Comparison of ENCODE assay signal across 18 cellular contexts in genomic region chr2:189409647-189410046, GRCh38. TPM values are rescaled to one million over a fixed set of nuclear protein-coding genes. Genes with fewer than 3 reads are reported as not detected.
DNase-seq lines count a peak whose midpoint lies in the region; ATAC-seq, FAIRE-seq and TF ChIP-seq lines count a peak whose summit lies in the region.
"Had no signal": no experiment of that assay in that cellular context is flagged by ENCODE, and none has a peak within 500 bp of the region (broad histone marks: within the 10 kb centered on the region; RNA-seq: fewer than 3 reads in every experiment).

No MANE protein-coding gene starts in this region.

- no peak for TF ChIP-seq CTCF in SK-N-SH (IDR thresholded peaks at IDR 0.05)
- no peak for TF ChIP-seq CTCF in endothelial cell of umbilical vein (IDR thresholded peaks at IDR 0.05; ENCODE audit: extremely low read depth in 1 of 2, insufficient read depth in 1 of 2, low read depth in 1 of 2, low read length in 2 of 2)
- no peak for TF ChIP-seq CTCF in gastroesophageal sphincter (IDR thresholded peaks at IDR 0.05)
- TF ChIP-seq CTCF in right atrium auricular region (IDR thresholded peaks at IDR 0.05): no peak

- peaks cover 49% of the 10 kb centered on the region for H3K4me1 ChIP-seq in GM23248 (ENCODE audit: insufficient read depth)
- H3K4me1 ChIP-seq in SK-N-SH (ENCODE audit: control insufficient read depth in 1 of 2, insufficient read depth in 2 of 2, low read depth in 1 of 2, low read length in 1 of 2): peaks cover 21 to 40% of the 10 kb centered on the region in 2 experiments; a peak in 3 of 4 replicates
- H3K4me1 ChIP-seq in endothelial cell of umbilical vein (ENCODE audit: control insufficient read depth, extremely low read depth, insufficient read depth, low read length): peaks cover 38% of the 10 kb centered on the region
- peaks cover 8 to 60% (median 23%) of the 10 kb centered on the region in 3 donors for H3K4me1 ChIP-seq in gastroesophageal sphincter
- peaks cover 0 to 5% of the 10 kb centered on the region in 2 donors for H3K4me1 ChIP-seq in right atrium auricular region

- no peak overlapping the region for H3K9ac ChIP-seq in GM23248
- peak overlapping the region; percentile 91; the same call in 1 of the 2 replicates for H3K9ac ChIP-seq in SK-N-SH
- no peak overlapping the region for H3K9ac ChIP-seq in endothelial cell of umbilical vein (replicated peaks; ENCODE audit: extremely low read depth, insufficient read depth, low read length)

- H3K9me3 ChIP-seq in GM23248 (ENCODE audit: low read depth): no peaks in the 10 kb centered on the region
- H3K9me3 ChIP-seq in SK-N-SH: no peaks in the 10 kb centered on the region
- H3K9me3 ChIP-seq in endothelial cell of umbilical vein (replicated peaks; ENCODE audit: control insufficient read depth, insufficient read depth, low read length): no peaks in the 10 kb centered on the region
- no peaks in the 10 kb centered on the region for H3K9me3 ChIP-seq in gastroesophageal sphincter
- H3K9me3 ChIP-seq in right atrium auricular region: no peaks in the 10 kb centered on the region
- H3K9me3 ChIP-seq: left lung, thoracic aorta had no signal

- CTCF ChIA-PET in SK-N-SH (lab: Yijun Ruan, JAX) (interaction anchor here (1.0 to 2.3 kb wide), 7 partner anchors 122 to 1910 kb away, joined by 3 to 17 read pairs (median 3); no protein-coding TSS in a partner anchor), endothelial cell of umbilical vein (lab: Charles Lee) (interaction anchor here (0.8 to 4.4 kb wide), 9 partner anchors 122 to 1828 kb away, joined by 3 to 38 read pairs (median 5); no protein-coding TSS in a partner anchor)

- no peak for ATAC-seq in gastroesophageal sphincter
- ATAC-seq: left lung had no signal

- TF ChIP-seq POLR2A in endothelial cell of umbilical vein (IDR thresholded peaks at IDR 0.05; ENCODE audit: low read depth, low read length) (no peak), gastroesophageal sphincter (IDR thresholded peaks at IDR 0.05) (no peak)

- H4K20me1 ChIP-seq in GM23248 (ENCODE audit: insufficient read depth) (no peaks in the 10 kb centered on the region), SK-N-SH (ENCODE audit: insufficient read depth) (no peaks in the 10 kb centered on the region), endothelial cell of umbilical vein (replicated peaks; ENCODE audit: control insufficient read depth, extremely low read depth, insufficient read depth, low read length) (no peaks in the 10 kb centered on the region)

- H3K36me3 ChIP-seq in GM23248 (ENCODE audit: low read depth) (no peaks in the 10 kb centered on the region), SK-N-SH (replicated peaks in 1 of 2; ENCODE audit: control insufficient read depth in 1 of 2, insufficient read depth in 2 of 2, low read length in 1 of 2) (no peaks in the 10 kb centered on the region), endothelial cell of umbilical vein (ENCODE audit: control insufficient read depth in 2 of 2, extremely low read depth in 1 of 2, insufficient read depth in 2 of 2, low read length in 2 of 2) (no peaks in the 10 kb centered on the region), gastroesophageal sphincter (no peaks in the 10 kb centered on the region), right atrium auricular region (no peaks in the 10 kb centered on the region)
- H3K36me3 ChIP-seq: left lung, thoracic aorta had no signal

- no TSS peak for BruUV-seq in endothelial cell of umbilical vein (replicated peaks; lab: Mats Ljungman, UMichigan)

- no peak overlapping the region for H3K4me3 ChIP-seq in GM23248
- no peak overlapping the region for H3K4me3 ChIP-seq in SK-N-SH (ENCODE audit: low read depth in 2 of 2, low read length in 1 of 2)
- no peak overlapping the region for H3K4me3 ChIP-seq in endothelial cell of umbilical vein (replicated peaks in 1 of 3; ENCODE audit: insufficient read depth in 1 of 3, low read depth in 1 of 3, low read length in 3 of 3)
- H3K4me3 ChIP-seq in gastroesophageal sphincter: no peak overlapping the region
- H3K4me3 ChIP-seq in right atrium auricular region: no peak overlapping the region
- H3K4me3 ChIP-seq: left lung, thoracic aorta had no signal

- WGBS in GM23248 (ENCODE audit: low coverage in 1 of 2, low lambda C conversion rate in 2 of 2, missing lambda C conversion rate in 2 of 2), 2 experiments: 97 to 98% methylated on average over 1 of the region's 1 CpG
- WGBS in SK-N-SH (ENCODE audit: low lambda C conversion rate): 47% methylated on average over 1 of the region's 1 CpG
- 61 to 73% methylated on average over 1 of the region's 1 CpG for WGBS in gastroesophageal sphincter (ENCODE audit: low coverage in 1 of 2), 2 donors

- no peaks in the 10 kb centered on the region for H3K9me1 ChIP-seq in endothelial cell of umbilical vein (replicated peaks; ENCODE audit: control insufficient read depth, extremely low read depth, insufficient read depth, low read length)

- dilution Hi-C loops in endothelial cell of umbilical vein (cut with MboI; ENCODE audit: extremely low pct_ligation_motif_present, low sequenced_read_pairs): no loop called here

- H3K27ac ChIP-seq in GM23248 (no peak overlapping the region), SK-N-SH (ENCODE audit: low read depth in 2 of 2, low read length in 1 of 2) (peak overlapping the region; percentile 99 to 100), endothelial cell of umbilical vein (ENCODE audit: insufficient read depth, low read depth, low read length) (peak overlapping the region; percentile 51), gastroesophageal sphincter (peak overlapping the region in 1 of 4 donors; percentile 18), right atrium auricular region (no peak overlapping the region)
- H3K27ac ChIP-seq: C4-2B, left lung, thoracic aorta had no signal

- no peak for TF ChIP-seq RAD21 in SK-N-SH (IDR thresholded peaks at IDR 0.05; ENCODE audit: low read length)

- TF ChIP-seq EP300 in SK-N-SH (IDR thresholded peaks at IDR 0.05; ENCODE audit: borderline replicate concordance in 1 of 2, low read depth in 1 of 2, low read length in 1 of 2) (no peak), gastroesophageal sphincter (IDR thresholded peaks at IDR 0.05) (no peak)

- H3K4me2 ChIP-seq in GM23248 (ENCODE audit: unreplicated experiment) (peak overlapping the region; percentile 17), SK-N-SH (no peak overlapping the region), endothelial cell of umbilical vein (ENCODE audit: insufficient read depth, low read length) (peak overlapping the region; percentile 28)

- H3K27me3 ChIP-seq in GM23248 (replicated peaks; ENCODE audit: insufficient read depth) (no peaks in the 10 kb centered on the region), SK-N-SH (ENCODE audit: insufficient read depth) (no peaks in the 10 kb centered on the region), endothelial cell of umbilical vein (ENCODE audit: control insufficient read depth in 2 of 2, insufficient read depth in 2 of 2, low read length in 2 of 2) (no peaks in the 10 kb centered on the region), gastroesophageal sphincter (no peaks in the 10 kb centered on the region), right atrium auricular region (no peaks in the 10 kb centered on the region)
- H3K27me3 ChIP-seq: left lung had no signal

- H3F3A ChIP-seq in GM23248 (ENCODE audit: insufficient read depth): peaks cover 35% of the 10 kb centered on the region
- peaks cover 65% of the 10 kb centered on the region for H3F3A ChIP-seq in SK-N-SH (replicated peaks; ENCODE audit: insufficient read depth)

- no peak for DNase-seq in GM23248
- no peak for DNase-seq in SK-N-SH
- DNase-seq in endothelial cell of umbilical vein (ENCODE audit: low read depth, low spot score): peak; percentile 17
- peak; percentile 30 for DNase-seq in renal cortical epithelial cell (ENCODE audit: low read depth)
- no peak for DNase-seq in cerebellar cortex (ENCODE audit: low spot score)
- no peak for DNase-seq in medulla oblongata (ENCODE audit: extremely low spot score)
- no peak for DNase-seq in right atrium auricular region (ENCODE audit: low spot score)
- DNase-seq: activated CD4-positive, alpha-beta T cell treated with anti-CD3 and anti-CD28 coated beads for 48 hours; amygdala; glutamatergic neuron; left lung; NCI-H1417 treated with DMSO at 0.1 percent for 48 hours; NCI-H524 treated with DMSO at 0.1 percent for 48 hours; Right ventricle myocardium superior; stimulated activated CD4-positive, alpha-beta T cell treated with anti-CD3 and anti-CD28 coated beads, Interleukin-15, amount 100 ng/mL, for 24 hours had no signal

- POLR2A ChIA-PET in SK-N-SH (lab: Yijun Ruan, JAX): no interaction called here
- POLR2A ChIA-PET in endothelial cell of umbilical vein (lab: Charles Lee): no interaction called here

- in situ Hi-C loops in GM23248 (cut with MboI): loop anchor here (25.0 kb wide), 1 partner anchor 872 kb away; no protein-coding TSS in a partner anchor

- no peaks in the 10 kb centered on the region for H3K9me2 ChIP-seq in GM23248 (ENCODE audit: insufficient read depth)
- no peaks in the 10 kb centered on the region for H3K9me2 ChIP-seq in SK-N-SH

- intact Hi-C loops in endothelial cell of umbilical vein (cut with micrococcal nuclease): loop anchor here (5.0 kb wide), 1 partner anchor 1827 kb away; no protein-coding TSS in a partner anchor

- no peak for FAIRE-seq in endothelial cell of umbilical vein (lab: Jason Lieb, UNC)

- no peaks in the 10 kb centered on the region for H3K79me2 ChIP-seq in GM23248 (ENCODE audit: insufficient read depth)
- H3K79me2 ChIP-seq in SK-N-SH (ENCODE audit: insufficient read depth): no peaks in the 10 kb centered on the region
- no peaks in the 10 kb centered on the region for H3K79me2 ChIP-seq in endothelial cell of umbilical vein (ENCODE audit: control insufficient read depth, insufficient read depth, low read length)

- H2AFZ ChIP-seq in GM23248 (0 out of 2 replicates have a peak overlapping the region, but pooled peaks have one; percentile 13), SK-N-SH (ENCODE audit: low read depth) (peak overlapping the region; percentile 20; the same call in 1 of the 2 replicates), endothelial cell of umbilical vein (ENCODE audit: low read depth, low read length) (peak overlapping the region; percentile 63)

RNA-seq across cellular contexts. Expression of gene WDR75, which starts 31.6 kb away (rescaled TPM):
- 30.5 and 44.1 TPM in 2 replicates for total RNA-seq in GM23248 (2014; rRNA removed; shearing (Covaris generic))
- polyA plus RNA-seq in GM23248 (2016; fragmentation: Nextera tagmentation; extraction: Ambion mirVana): 22.9 and 25.8 TPM in 2 replicates
- polyA plus RNA-seq in SK-N-SH (2012; rRNA removed): 25.6 and 37.4 TPM in 2 replicates
- polyA plus RNA-seq in SK-N-SH (2012; cell fraction: cytosol; rRNA removed): 31.5 and 35.6 TPM in 2 replicates
- polyA plus RNA-seq in SK-N-SH (2012; cell fraction: nucleus; rRNA removed): 40.2 and 84.1 TPM in 2 replicates
- 41.7 and 44.8 TPM in 2 replicates for total RNA-seq in endothelial cell of umbilical vein
- polyA plus RNA-seq in endothelial cell of umbilical vein: 11.2 and 17.4 TPM in 2 replicates
- polyA plus RNA-seq in endothelial cell of umbilical vein (2011; cell fraction: cytosol; rRNA removed): 19.6 and 20.5 TPM in 2 replicates
- polyA plus RNA-seq in endothelial cell of umbilical vein (2011; cell fraction: nucleus; rRNA removed): 73.8 and 81.4 TPM in 2 replicates
- 51.4 and 57.2 TPM in 2 replicates for polyA plus RNA-seq in endothelial cell of umbilical vein (2012)
- 87.5 and 93.8 TPM in 2 replicates for polyA minus RNA-seq in endothelial cell of umbilical vein
- polyA minus RNA-seq in endothelial cell of umbilical vein (2011; cell fraction: cytosol; rRNA and poly(A)+ RNA removed): 15.3 TPM
- 73.4 and 126 TPM in 2 replicates for polyA minus RNA-seq in endothelial cell of umbilical vein (2011; cell fraction: nucleus; rRNA and poly(A)+ RNA removed)
- 42.0 and 49.7 TPM in 2 replicates for total RNA-seq in renal cortical epithelial cell
- total RNA-seq in gastroesophageal sphincter: 10 to 100 TPM; 19.7 to 42.6 (median 28.3) TPM
- 10 to 100 TPM; 11.8 to 15.9 TPM for total RNA-seq in right atrium auricular region

Comparison
In these comparisons a context has a peak if more than half of its experiments do, and no peak if none do; other contexts are left out.
1. DNase-seq: peak in endothelial cell of umbilical vein (single experiment) and renal cortical epithelial cell (single experiment); none in GM23248 (single experiment), SK-N-SH (single experiment), cerebellar cortex (single experiment), medulla oblongata (single experiment) and right atrium auricular region (single experiment).
2. H2AFZ ChIP-seq: peak in every context shown above with its lines; median percentile 63 in endothelial cell of umbilical vein; 20 in SK-N-SH; 13 in GM23248.
3. H3K27ac ChIP-seq: peak in SK-N-SH (2 of 2) and endothelial cell of umbilical vein (single experiment); none in GM23248 (single experiment) and right atrium auricular region (0 of 2).